ENCODE assay signal across 1 cellular context in genomic region chr16:89197633-89198416, GRCh38.
TF ChIP-seq lines count a peak whose summit lies in the region.

No MANE protein-coding gene starts in this region.

TF ChIP-seq in HepG2, 621 proteins besides CTCF, POLR2A, EP300 and RAD21 (continued from another document and continues in another):
- TF ChIP-seq HNF1A (IDR thresholded peaks at IDR 0.05; ENCODE audit: low read depth) (0 out of 2 replicates have a peak, but pooled peaks have one; percentile 24), HNF1A (CRISPR knock-in tag; IDR thresholded peaks at IDR 0.05; ENCODE audit: borderline replicate concordance) (peak; percentile 86; the same call in 1 of the 2 replicates), MLXIP (CRISPR knock-in tag; IDR thresholded peaks at IDR 0.05; ENCODE audit: borderline replicate concordance) (0 out of 2 replicates have a peak, but pooled peaks have one; percentile 71), PATZ1 (CRISPR knock-in tag; IDR thresholded peaks at IDR 0.05) (peak; percentile 99), ZNF547 (CRISPR knock-in tag; IDR thresholded peaks at IDR 0.05) (no peak), NR0B2 (CRISPR knock-in tag; IDR thresholded peaks at IDR 0.05) (peak; percentile 77; the same call in 1 of the 2 replicates), TFAP4 (IDR thresholded peaks at IDR 0.05; ENCODE audit: borderline replicate concordance, low read depth) (peak; percentile 86), BRD4 (CRISPR knock-in tag; IDR thresholded peaks at IDR 0.05) (peak; percentile 68; the same call in 1 of the 2 replicates), ZNF75D (CRISPR knock-in tag; IDR thresholded peaks at IDR 0.05; ENCODE audit: borderline replicate concordance) (no peak), ZNF710 (CRISPR knock-in tag; IDR thresholded peaks at IDR 0.05; ENCODE audit: borderline replicate concordance) (peak; percentile 78; the same call in 1 of the 2 replicates), ZNF747 (CRISPR knock-in tag; IDR thresholded peaks at IDR 0.05; ENCODE audit: borderline replicate concordance) (peak; percentile 74; the same call in 1 of the 2 replicates), ARID4A (CRISPR knock-in tag; IDR thresholded peaks at IDR 0.05; ENCODE audit: borderline replicate concordance) (peak; percentile 67; the same call in 1 of the 2 replicates), ZNF83 (CRISPR knock-in tag; IDR thresholded peaks at IDR 0.05; ENCODE audit: borderline replicate concordance) (no peak), PCBP1 (IDR thresholded peaks at IDR 0.05; ENCODE audit: borderline replicate concordance, low read depth, low read length) (no peak; the same call in 1 of the 2 replicates), ZBTB42 (CRISPR knock-in tag; IDR thresholded peaks at IDR 0.05) (no peak), NFATC3 (CRISPR knock-in tag; IDR thresholded peaks at IDR 0.05) (no peak), KDM6A (CRISPR knock-in tag; IDR thresholded peaks at IDR 0.05; ENCODE audit: low read depth) (peak; percentile 78), KMT2A (CRISPR knock-in tag; IDR thresholded peaks at IDR 0.05) (peak; percentile 61; the same call in 1 of the 2 replicates), SALL1 (CRISPR knock-in tag; IDR thresholded peaks at IDR 0.05) (peak; percentile 85), GABPA (IDR thresholded peaks at IDR 0.05; ENCODE audit: low read depth, low read length) (no peak), GABPA (CRISPR knock-in tag; IDR thresholded peaks at IDR 0.05; ENCODE audit: low read depth) (peak; percentile 48), IRF9 (CRISPR knock-in tag; IDR thresholded peaks at IDR 0.05; ENCODE audit: borderline replicate concordance) (no peak), HDAC6 (IDR thresholded peaks at IDR 0.05; ENCODE audit: low read depth, low read length) (no peak), ZNF24 (IDR thresholded peaks at IDR 0.05) (0 out of 2 replicates have a peak, but pooled peaks have one; percentile 22), NKX3-1 (CRISPR knock-in tag; IDR thresholded peaks at IDR 0.05) (0 out of 2 replicates have a peak, but pooled peaks have one; percentile 69), ZNF713 (CRISPR knock-in tag; IDR thresholded peaks at IDR 0.05) (no peak), ZHX1 (CRISPR knock-in tag; IDR thresholded peaks at IDR 0.05; ENCODE audit: low read depth) (peak; percentile 89), ZNF678 (CRISPR knock-in tag; IDR thresholded peaks at IDR 0.05) (peak; percentile 18; the same call in 1 of the 2 replicates), ZBTB20 (CRISPR knock-in tag; IDR thresholded peaks at IDR 0.05; ENCODE audit: borderline replicate concordance, low read depth) (0 out of 2 replicates have a peak, but pooled peaks have one; percentile 59), AGO1 (IDR thresholded peaks at IDR 0.05; ENCODE audit: low read depth, low read length, poor library complexity, severe bottlenecking) (peak; percentile 17), RXRA (CRISPR knock-in tag; IDR thresholded peaks at IDR 0.05) (peak; percentile 98), PHF20 (CRISPR knock-in tag; IDR thresholded peaks at IDR 0.05) (no peak; the same call in 1 of the 2 replicates), ZNF451 (CRISPR knock-in tag; IDR thresholded peaks at IDR 0.05) (no peak), NFKBIZ (CRISPR knock-in tag; IDR thresholded peaks at IDR 0.05) (peak; percentile 63; the same call in 1 of the 2 replicates)
